In genomic region chr6:5277589-5277988, GRCh38 we compare ENCODE assay signal across 15 cellular contexts. TPM values are rescaled to one million over a fixed set of nuclear protein-coding genes. Genes with fewer than 3 reads are reported as not detected.
DNase-seq lines count a peak whose midpoint lies in the region; ATAC-seq, FAIRE-seq and TF ChIP-seq lines count a peak whose summit lies in the region.
"Had no signal": no experiment of that assay in that cellular context is flagged by ENCODE, and none has a peak within 500 bp of the region (broad histone marks: within the 10 kb centered on the region; RNA-seq: fewer than 3 reads in every experiment).

No MANE protein-coding gene starts in this region.

- no peaks in the 10 kb centered on the region; the same call in 1 of the 2 replicates for H3K9me1 ChIP-seq in IMR-90 (ENCODE audit: insufficient read depth, low read length)
- no peaks in the 10 kb centered on the region for H3K9me1 ChIP-seq in K562 (ENCODE audit: control insufficient read depth, insufficient read depth, low read length)

- no peak overlapping the region for H2AK5ac ChIP-seq in IMR-90 (ENCODE audit: low read depth, low read length)

- BruUV-seq in IMR-90 (replicated peaks; lab: Mats Ljungman, UMichigan) (no TSS peak), K562 (replicated peaks; lab: Mats Ljungman, UMichigan) (no TSS peak)

- H2BK120ac ChIP-seq in IMR-90 (ENCODE audit: low read depth, low read length), result no peak overlapping the region

- DNase-seq in GM19239 (ENCODE audit: insufficient read length, low spot score) (no peak), IMR-90 (no peak), K562 (ENCODE audit: extremely low read depth in 1 of 4, low spot score in 3 of 4) (no peak), NCI-H510A treated with DMSO at 0.1 percent for 48 hours (lab: John Stamatoyannopoulos, UW) (no peak), left lobe of liver (ENCODE audit: low spot score) (no peak), 8988T (no peak)
- DNase-seq: AML-193; CD4-positive, CD25-positive, alpha-beta regulatory T cell; DMS53; GF-D8; GM23248 had no signal

- TF ChIP-seq CTCF in IMR-90 (conservative IDR thresholded peaks at IDR 0.05; ENCODE audit: low read depth, low read length) (no peak), K562 (IDR thresholded peaks at IDR 0.05 in 2 of 3, conservative IDR thresholded peaks at IDR 0.05 in 1 of 3; ENCODE audit: insufficient read depth in 2 of 3, low read depth in 1 of 3, low read length in 3 of 3) (no peak)

- H3K4ac ChIP-seq in IMR-90 (ENCODE audit: low read depth, low read length), result no peak overlapping the region

- no peak overlapping the region for H3K4me3 ChIP-seq in IMR-90 (ENCODE audit: insufficient read depth, low read depth, low read length)
- H3K4me3 ChIP-seq in K562, result no peak overlapping the region
- H3K4me3 ChIP-seq: BLaER1 treated with 17β-estradiol and CSF1 and Interleukin-3, amounts not matched to agents 10 nM and 100 nM; GM23248 had no signal

- POLR2A ChIA-PET in IMR-90 (lab: Charles Lee; ENCODE audit: unreplicated experiment), result no interaction called here
- POLR2A ChIA-PET in K562 (lab: Yijun Ruan, JAX), result interaction anchor here (1.1 kb wide), 1 partner anchor 11 kb away, joined by 3 read pairs; no protein-coding TSS in a partner anchor

- in situ Hi-C loops in IMR-90 (cut with MboI; ENCODE audit: low sequenced_read_pairs) (no loop called here), K562 (cut with MboI) (no loop called here)

- H2BK15ac ChIP-seq in IMR-90 (ENCODE audit: low read depth, low read length), result no peak overlapping the region

- peaks cover 37% of the 10 kb centered on the region for H3K79me2 ChIP-seq in K562 (ENCODE audit: control insufficient read depth, insufficient read depth, low read length)

- dilution Hi-C loops in IMR-90 (cut with HindIII; ENCODE audit: low sequenced_read_pairs, unreplicated experiment), result no loop called here

- H4K91ac ChIP-seq in IMR-90 (ENCODE audit: insufficient read depth, low read depth, low read length), result no peak overlapping the region

- H2BK5ac ChIP-seq in IMR-90 (ENCODE audit: low read depth, low read length, poor library complexity, severe bottlenecking), result no peak overlapping the region

- WGBS in IMR-90 (ENCODE audit: extremely low coverage in 2 of 2, insufficient read length in 1 of 2), 2 experiments, result no CpG with 5 or more reads among the region's 3 CpGs
- 75% methylated on average over 3 of the region's 3 CpGs for WGBS in K562 (ENCODE audit: insufficient coverage, low coverage, missing lambda C conversion rate)

- intact Hi-C loops in IMR-90 (cut with micrococcal nuclease) (loop anchor here (5.0 kb wide), 1 partner anchor 135 kb away; no protein-coding TSS in a partner anchor), K562 (cut with micrococcal nuclease) (loop anchor here (5.0 kb wide), 1 partner anchor 100 kb away; no protein-coding TSS in a partner anchor)

- H3K18ac ChIP-seq in IMR-90 (ENCODE audit: low read depth, low read length), result no peak overlapping the region

- H2BK20ac ChIP-seq in IMR-90 (ENCODE audit: low read depth, low read length), result no peak overlapping the region

- no peak for TF ChIP-seq EP300 in K562 (IDR thresholded peaks at IDR 0.05; ENCODE audit: low read length)

- H3K4me2 ChIP-seq in IMR-90 (ENCODE audit: low read depth, low read length) (no peak overlapping the region), K562 (ENCODE audit: insufficient read depth, low read length) (no peak overlapping the region)

- no peak overlapping the region for H3K56ac ChIP-seq in IMR-90 (ENCODE audit: extremely low read depth, insufficient read depth, low read length)

- H3K79me1 ChIP-seq in IMR-90 (ENCODE audit: low read depth in 1 of 2, low read length in 2 of 2), result peaks cover 22 to 31% of the 10 kb centered on the region in 2 experiments

- no peaks in the 10 kb centered on the region for H4K20me1 ChIP-seq in IMR-90 (ENCODE audit: insufficient read depth, low read length)
- no peaks in the 10 kb centered on the region for H4K20me1 ChIP-seq in K562 (replicated peaks; ENCODE audit: control insufficient read depth, insufficient read depth, low read length)

- H3K14ac ChIP-seq in IMR-90 (replicated peaks; ENCODE audit: low read depth, low read length), result no peak overlapping the region

- H4K5ac ChIP-seq in IMR-90 (ENCODE audit: low read depth, low read length), result no peak overlapping the region

- TF ChIP-seq POLR2A in IMR-90 (IDR thresholded peaks at IDR 0.05; ENCODE audit: low read depth, low read length), result no peak
- TF ChIP-seq POLR2A in K562 (conservative IDR thresholded peaks at IDR 0.05), result no peak

- H2AK9ac ChIP-seq in IMR-90 (replicated peaks; ENCODE audit: low read depth, low read length, poor library complexity), result no peak overlapping the region

- H3K4me1 ChIP-seq in IMR-90 (ENCODE audit: control insufficient read depth, insufficient read depth, low read length), result peaks cover 4% of the 10 kb centered on the region
- H3K4me1 ChIP-seq in K562 (replicated peaks in 1 of 2; ENCODE audit: control insufficient read depth in 2 of 2, insufficient read depth in 2 of 2, low read length in 2 of 2), result peaks cover 5 to 12% of the 10 kb centered on the region in 2 experiments; a peak in 4 of 5 replicates

- H3K9me3 ChIP-seq in IMR-90 (ENCODE audit: control insufficient read depth, insufficient read depth, low read length) (no peaks in the 10 kb centered on the region), K562 (replicated peaks; ENCODE audit: control insufficient read depth, insufficient read depth, low read depth, low read length) (no peaks in the 10 kb centered on the region)
- H3K9me3 ChIP-seq: BLaER1 treated with 17β-estradiol and CSF1 and Interleukin-3, amounts not matched to agents 10 nM and 100 nM had no signal

- no peak for TF ChIP-seq RAD21 in IMR-90 (IDR thresholded peaks at IDR 0.05; ENCODE audit: low read length)
- no peak for TF ChIP-seq RAD21 in K562 (CRISPR knock-in tag; conservative IDR thresholded peaks at IDR 0.05 in 1 of 2, IDR thresholded peaks at IDR 0.05 in 1 of 2)

- H2AFZ ChIP-seq in IMR-90 (replicated peaks; ENCODE audit: low read length, poor library complexity) (no peak overlapping the region), K562 (ENCODE audit: low read depth, low read length) (no peak overlapping the region)
- H2AFZ ChIP-seq: GM23248 had no signal

- no peak overlapping the region for H3K23ac ChIP-seq in IMR-90 (ENCODE audit: low read depth, low read length)

- FAIRE-seq in GM19239 (lab: Jason Lieb, UNC), result peak; percentile 57
- no peak for FAIRE-seq in K562 (lab: Jason Lieb, UNC)
- FAIRE-seq: H54 had no signal

- H4K8ac ChIP-seq in IMR-90 (ENCODE audit: low read depth in 2 of 2, low read length in 2 of 2), result no peak overlapping the region

- ATAC-seq in IMR-90 (ENCODE audit: low read depth) (no peak), K562 (no peak), left lobe of liver (no peak)
- ATAC-seq: HCT116 had no signal

- no peaks in the 10 kb centered on the region for H3K36me3 ChIP-seq in IMR-90 (ENCODE audit: control insufficient read depth, insufficient read depth, low read length)
- H3K36me3 ChIP-seq in K562 (ENCODE audit: control insufficient read depth, insufficient read depth, low read length), result 0 out of 3 replicates have a peak, but pooled peaks cover 2% of the 10 kb centered on the region

- H3K9ac ChIP-seq in IMR-90 (ENCODE audit: low read depth, low read length) (no peak overlapping the region), K562 (ENCODE audit: insufficient read depth in 1 of 2, low read depth in 2 of 2, low read length in 2 of 2) (no peak overlapping the region)
- H3K9ac ChIP-seq: BLaER1 treated with 17β-estradiol and CSF1 and Interleukin-3, amounts not matched to agents 10 nM and 100 nM; GM23248 had no signal

- H3K27ac ChIP-seq in IMR-90 (ENCODE audit: insufficient read depth, low read length) (no peak overlapping the region), K562 (ENCODE audit: extremely low read depth, low read depth, low read length) (no peak overlapping the region)
- H3K27ac ChIP-seq: BLaER1 treated with 17β-estradiol and CSF1 and Interleukin-3, amounts not matched to agents 10 nM and 100 nM; GM23248; HL-60 had no signal

- H3K27me3 ChIP-seq in IMR-90 (ENCODE audit: control insufficient read depth, insufficient read depth, low read length) (no peaks in the 10 kb centered on the region), K562 (ENCODE audit: control insufficient read depth in 2 of 2, insufficient read depth in 2 of 2, low read length in 2 of 2) (no peaks in the 10 kb centered on the region)
- H3K27me3 ChIP-seq: BLaER1 treated with 17β-estradiol and CSF1 and Interleukin-3, amounts not matched to agents 10 nM and 100 nM had no signal

- CTCF ChIA-PET in IMR-90 (lab: Yijun Ruan, JAX) (no interaction called here), K562 (lab: Yijun Ruan, JAX; ENCODE audit: low intra/inter-chr PET ratio) (interaction anchor here (0.7 kb wide), 1 partner anchor 137 kb away, joined by 3 read pairs; no protein-coding TSS in a partner anchor)

RNA-seq across cellular contexts. Expression of gene FARS2, which starts 16.3 kb away (rescaled TPM):
- 26.1 and 28.9 TPM in 2 replicates for total RNA-seq in IMR-90 (2012; rRNA removed)
- polyA plus RNA-seq in IMR-90 (2012; rRNA removed), result 10.7 and 12.1 TPM in 2 replicates
- 8.2 and 11.1 TPM in 2 replicates for polyA plus RNA-seq in IMR-90 (2012; cell fraction: cytosol; rRNA removed)
- polyA plus RNA-seq in IMR-90 (2012; cell fraction: nucleus; rRNA removed; ENCODE audit: low replicate concordance), result 6.5 and 6.6 TPM in 2 replicates
- total RNA-seq in K562 (2011; cell fraction: chromatin; rRNA removed; ENCODE audit: low replicate concordance), result 45.6 and 71.4 TPM in 2 replicates
- total RNA-seq in K562 (2011; cell fraction: nucleolus; rRNA removed), result 42.9 and 58.8 TPM in 2 replicates
- 45.3 and 48.5 TPM in 2 replicates for total RNA-seq in K562 (2011; cell fraction: nucleoplasm; rRNA removed)
- total RNA-seq in K562 (2014; rRNA removed), result 22.5 and 30.7 TPM in 2 replicates
- total RNA-seq in K562 (2014; rRNA removed; fragmentation: Illumina TruSeq; extraction: Trizol), result 24.3 and 27.5 TPM in 2 replicates
- 27.9 and 28.1 TPM in 2 replicates for total RNA-seq in K562 (2015; rRNA removed; fragmentation: Illumina TruSeq; extraction: Trizol)
- total RNA-seq in K562 (2021), result 25.8 and 26.6 TPM in 2 replicates
- polyA plus RNA-seq in K562 (2011; rRNA removed), result 26.1 and 27.0 TPM in 2 replicates
- 27.4 and 27.7 TPM in 2 replicates for polyA plus RNA-seq in K562 (2011; cell fraction: cytosol; rRNA removed)
- polyA plus RNA-seq in K562 (2011; cell fraction: nucleus; rRNA removed), result 15.7 and 17.5 TPM in 2 replicates
- polyA plus RNA-seq in K562 (2012), result 21.3 and 22.0 TPM in 2 replicates
- 24.1 and 25.9 TPM in 2 replicates for polyA plus RNA-seq in K562 (2014; fragmentation: Illumina TruSeq; extraction: Trizol)
- polyA plus RNA-seq in K562 (2014; fragmentation: Nextera tagmentation; extraction: Ambion mirVana), result 10 to 100 TPM; 52.3 to 62.2 TPM
- polyA plus RNA-seq in K562 (2014; rRNA removed), result 16.5 and 25.5 TPM in 2 replicates
- 62.9 TPM in 2 replicates for polyA minus RNA-seq in K562 (2011; rRNA and poly(A)+ RNA removed)
- 21.6 and 22.2 TPM in 2 replicates for polyA minus RNA-seq in K562 (2011; cell fraction: cytosol; rRNA and poly(A)+ RNA removed)
- 62.1 and 76.5 TPM in 2 replicates for polyA minus RNA-seq in K562 (2011; cell fraction: nucleus; rRNA and poly(A)+ RNA removed)
- total RNA-seq in left lobe of liver, result 10.0 TPM

RNA-seq across cellular contexts. Expression of gene LYRM4, which starts 16.8 kb away (rescaled TPM):
- total RNA-seq in IMR-90 (2012; rRNA removed) (11.5 and 16.1 TPM in 2 replicates), K562 (2014; rRNA removed) (24.2 and 28.8 TPM in 2 replicates), K562 (2014; rRNA removed; fragmentation: Illumina TruSeq; extraction: Trizol) (41.1 and 41.8 TPM in 2 replicates), K562 (2015; rRNA removed; fragmentation: Illumina TruSeq; extraction: Trizol) (29.0 and 33.9 TPM in 2 replicates), K562 (2021) (56.2 and 69.4 TPM in 2 replicates), left lobe of liver (7.7 TPM)
- polyA plus RNA-seq in IMR-90 (2012; rRNA removed) (25.9 and 26.6 TPM in 2 replicates), K562 (2011; rRNA removed) (66.4 and 69.4 TPM in 2 replicates), K562 (2014; fragmentation: Illumina TruSeq; extraction: Trizol) (31.3 and 36.9 TPM in 2 replicates), K562 (2014; fragmentation: Nextera tagmentation; extraction: Ambion mirVana) (10 to 100 TPM; 50.2 to 61.0 TPM), K562 (2014; rRNA removed) (29.9 and 40.8 TPM in 2 replicates)
- polyA plus RNA-seq in IMR-90 (2012; cell fraction: cytosol; rRNA removed), result 14.7 and 33.0 TPM in 2 replicates
- polyA plus RNA-seq in IMR-90 (2012; cell fraction: nucleus; rRNA removed; ENCODE audit: low replicate concordance), result 4.4 and 11.8 TPM in 2 replicates
- total RNA-seq in K562 (2011; cell fraction: chromatin; rRNA removed; ENCODE audit: low replicate concordance), result 27.0 and 54.7 TPM in 2 replicates
- total RNA-seq in K562 (2011; cell fraction: nucleolus; rRNA removed), result 13.8 and 16.4 TPM in 2 replicates
- total RNA-seq in K562 (2011; cell fraction: nucleoplasm; rRNA removed), result 46.3 and 95.0 TPM in 2 replicates
- polyA plus RNA-seq in K562 (2011; cell fraction: cytosol; rRNA removed), result 44.2 and 62.9 TPM in 2 replicates
- polyA plus RNA-seq in K562 (2011; cell fraction: nucleus; rRNA removed), result 19.4 and 28.2 TPM in 2 replicates
- 38.7 and 53.8 TPM in 2 replicates for polyA plus RNA-seq in K562 (2012)
- 41.4 and 43.3 TPM in 2 replicates for polyA minus RNA-seq in K562 (2011; rRNA and poly(A)+ RNA removed)
- polyA minus RNA-seq in K562 (2011; cell fraction: cytosol; rRNA and poly(A)+ RNA removed), result 13.4 and 17.3 TPM in 2 replicates
- polyA minus RNA-seq in K562 (2011; cell fraction: nucleus; rRNA and poly(A)+ RNA removed), result 10.0 and 11.6 TPM in 2 replicates
